Comparison of ENCODE assay signal across 1 cellular context in the genomic region with DNA sequence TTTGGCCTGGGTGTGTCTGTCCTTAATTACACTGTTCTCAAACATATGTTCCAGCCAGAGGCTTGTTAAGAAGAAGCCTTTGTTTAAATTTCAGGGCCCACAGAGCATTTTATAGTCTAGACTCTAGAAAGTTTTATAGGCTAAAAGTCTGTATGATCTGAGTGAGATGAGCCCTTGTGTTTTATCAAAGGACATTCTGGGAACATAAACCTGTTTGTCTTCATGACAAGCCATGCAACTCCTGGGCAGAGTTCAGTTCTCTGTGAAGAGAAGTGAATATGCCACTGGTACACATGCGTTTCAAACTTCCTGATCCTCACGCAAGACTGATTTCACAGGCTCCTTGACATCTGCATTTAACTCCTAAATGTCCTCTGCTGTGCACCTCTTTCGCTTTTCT.
TF ChIP-seq lines count a peak whose summit lies in the region.

No MANE protein-coding gene starts in this region.

TF ChIP-seq in HEK293, 187 proteins besides CTCF, POLR2A, EP300 and RAD21 (continued from another document):
- TF ChIP-seq, protein P1, sequence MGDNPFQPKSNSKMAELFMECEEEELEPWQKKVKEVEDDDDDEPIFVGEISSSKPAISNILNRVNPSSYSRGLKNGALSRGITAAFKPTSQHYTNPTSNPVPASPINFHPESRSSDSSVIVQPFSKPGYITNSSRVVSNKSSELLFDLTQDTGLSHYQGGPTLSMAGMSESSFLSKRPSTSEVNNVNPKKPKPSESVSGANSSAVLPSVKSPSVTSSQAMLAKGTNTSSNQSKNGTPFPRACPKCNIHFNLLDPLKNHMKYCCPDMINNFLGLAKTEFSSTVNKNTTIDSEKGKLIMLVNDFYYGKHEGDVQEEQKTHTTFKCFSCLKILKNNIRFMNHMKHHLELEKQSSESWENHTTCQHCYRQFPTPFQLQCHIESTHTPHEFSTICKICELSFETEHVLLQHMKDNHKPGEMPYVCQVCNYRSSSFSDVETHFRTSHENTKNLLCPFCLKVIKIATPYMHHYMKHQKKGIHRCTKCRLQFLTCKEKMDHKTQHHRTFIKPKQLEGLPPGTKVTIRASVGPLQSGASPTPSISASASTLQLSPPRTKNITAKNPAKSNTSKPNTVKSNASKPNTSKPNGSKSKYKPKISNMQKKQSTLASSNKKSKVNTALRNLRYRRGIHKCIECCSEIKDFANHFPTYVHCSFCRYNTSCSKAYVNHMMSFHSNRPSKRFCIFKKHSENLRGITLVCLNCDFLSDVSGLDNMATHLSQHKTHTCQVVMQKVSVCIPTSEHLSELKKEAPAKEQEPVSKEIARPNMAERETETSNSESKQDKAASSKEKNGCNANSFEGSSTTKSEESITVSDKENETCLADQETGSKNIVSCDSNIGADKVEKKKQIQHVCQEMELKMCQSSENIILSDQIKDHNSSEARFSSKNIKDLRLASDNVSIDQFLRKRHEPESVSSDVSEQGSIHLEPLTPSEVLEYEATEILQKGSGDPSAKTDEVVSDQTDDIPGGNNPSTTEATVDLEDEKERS (tag by site-specific recombination; IDR thresholded peaks at IDR 0.05), result no peak
- TF ChIP-seq, protein P2, sequence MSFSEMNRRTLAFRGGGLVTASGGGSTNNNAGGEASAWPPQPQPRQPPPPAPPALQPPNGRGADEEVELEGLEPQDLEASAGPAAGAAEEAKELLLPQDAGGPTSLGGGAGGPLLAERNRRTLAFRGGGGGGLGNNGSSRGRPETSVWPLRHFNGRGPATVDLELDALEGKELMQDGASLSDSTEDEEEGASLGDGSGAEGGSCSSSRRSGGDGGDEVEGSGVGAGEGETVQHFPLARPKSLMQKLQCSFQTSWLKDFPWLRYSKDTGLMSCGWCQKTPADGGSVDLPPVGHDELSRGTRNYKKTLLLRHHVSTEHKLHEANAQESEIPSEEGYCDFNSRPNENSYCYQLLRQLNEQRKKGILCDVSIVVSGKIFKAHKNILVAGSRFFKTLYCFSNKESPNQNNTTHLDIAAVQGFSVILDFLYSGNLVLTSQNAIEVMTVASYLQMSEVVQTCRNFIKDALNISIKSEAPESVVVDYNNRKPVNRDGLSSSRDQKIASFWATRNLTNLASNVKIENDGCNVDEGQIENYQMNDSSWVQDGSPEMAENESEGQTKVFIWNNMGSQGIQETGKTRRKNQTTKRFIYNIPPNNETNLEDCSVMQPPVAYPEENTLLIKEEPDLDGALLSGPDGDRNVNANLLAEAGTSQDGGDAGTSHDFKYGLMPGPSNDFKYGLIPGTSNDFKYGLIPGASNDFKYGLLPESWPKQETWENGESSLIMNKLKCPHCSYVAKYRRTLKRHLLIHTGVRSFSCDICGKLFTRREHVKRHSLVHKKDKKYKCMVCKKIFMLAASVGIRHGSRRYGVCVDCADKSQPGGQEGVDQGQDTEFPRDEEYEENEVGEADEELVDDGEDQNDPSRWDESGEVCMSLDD (tag by site-specific recombination; IDR thresholded peaks at IDR 0.05), result no peak
- TF ChIP-seq, protein P3, sequence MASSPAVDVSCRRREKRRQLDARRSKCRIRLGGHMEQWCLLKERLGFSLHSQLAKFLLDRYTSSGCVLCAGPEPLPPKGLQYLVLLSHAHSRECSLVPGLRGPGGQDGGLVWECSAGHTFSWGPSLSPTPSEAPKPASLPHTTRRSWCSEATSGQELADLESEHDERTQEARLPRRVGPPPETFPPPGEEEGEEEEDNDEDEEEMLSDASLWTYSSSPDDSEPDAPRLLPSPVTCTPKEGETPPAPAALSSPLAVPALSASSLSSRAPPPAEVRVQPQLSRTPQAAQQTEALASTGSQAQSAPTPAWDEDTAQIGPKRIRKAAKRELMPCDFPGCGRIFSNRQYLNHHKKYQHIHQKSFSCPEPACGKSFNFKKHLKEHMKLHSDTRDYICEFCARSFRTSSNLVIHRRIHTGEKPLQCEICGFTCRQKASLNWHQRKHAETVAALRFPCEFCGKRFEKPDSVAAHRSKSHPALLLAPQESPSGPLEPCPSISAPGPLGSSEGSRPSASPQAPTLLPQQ (tag by site-specific recombination; IDR thresholded peaks at IDR 0.05), result 0 out of 2 replicates have a peak, but pooled peaks have one; percentile 11
- TF ChIP-seq ZNF169 (tag by site-specific recombination; IDR thresholded peaks at IDR 0.05), result no peak
TF ChIP-seq in HEK293: peak in this region for 2.
